In genomic region chr12:122893208-122894151, GRCh38 we compare ENCODE assay signal across 10 cellular contexts. TPM values are rescaled to one million over a fixed set of nuclear protein-coding genes. Genes with fewer than 3 reads are reported as not detected.
A peak's percentile ranks its signal among the peaks of the same experiment; 100 is the strongest.
DNase-seq lines count a peak whose midpoint lies in the region; ATAC-seq and TF ChIP-seq lines count a peak whose summit lies in the region.
"Had no signal": no experiment of that assay in that cellular context is flagged by ENCODE, and none has a peak within 500 bp of the region (broad histone marks: within the 10 kb centered on the region; RNA-seq: fewer than 3 reads in every experiment).

No MANE protein-coding gene starts in this region.

- no peak overlapping the region for H3K27ac ChIP-seq in CD4-positive, alpha-beta memory T cell (ENCODE audit: low read depth, low read length)
- peak overlapping the region in 3 of 4 donors; percentile 37 to 93 (median 92) for H3K27ac ChIP-seq in Peyer's patch
- H3K27ac ChIP-seq in esophagus muscularis mucosa (replicated peaks in 1 of 4), result peak overlapping the region; percentile 85 to 96 (median 93)

- TF ChIP-seq EP300 in esophagus muscularis mucosa (IDR thresholded peaks at IDR 0.05), result no peak

- intact Hi-C loops in CD4-positive, alpha-beta memory T cell (cut with micrococcal nuclease), result loop anchor here (2.0 to 10.0 kb wide), 2 partner anchors 15 to 471 kb away; partner anchors contain the start of gene SBNO1
- intact Hi-C loops in esophagus muscularis mucosa (cut with DNase I), result no loop called here

- peak overlapping the region in 1 of 2 donors; percentile 79 for H3K4me3 ChIP-seq in CD4-positive, alpha-beta memory T cell (ENCODE audit: low read length in 2 of 2)
- H3K4me3 ChIP-seq in Peyer's patch, result peak overlapping the region in 3 of 4 donors; percentile 78 to 89 (median 84)
- H3K4me3 ChIP-seq in esophagus muscularis mucosa, result peak overlapping the region; percentile 76 to 96 (median 91)
- peak overlapping the region; percentile 100 for H3K4me3 ChIP-seq in neuron (ENCODE audit: low read length)

- TF ChIP-seq POLR2A in Peyer's patch (IDR thresholded peaks at IDR 0.05) (no peak), esophagus muscularis mucosa (IDR thresholded peaks at IDR 0.05; ENCODE audit: low read depth) (no peak)

- peaks cover 5 to 19% of the 10 kb centered on the region in 2 donors for H3K36me3 Mint-ChIP-seq in CD4-positive, alpha-beta memory T cell

- H3K27me3 ChIP-seq in CD4-positive, alpha-beta memory T cell (ENCODE audit: insufficient read depth, low read length), result no peaks in the 10 kb centered on the region
- H3K27me3 ChIP-seq in Peyer's patch (no peaks in the 10 kb centered on the region), esophagus muscularis mucosa (peaks cover 0 to 4% (median 0%) of the 10 kb centered on the region in 4 donors), neuron (ENCODE audit: insufficient read depth, low read length) (no peaks in the 10 kb centered on the region)

- TF ChIP-seq CTCF in Peyer's patch (IDR thresholded peaks at IDR 0.05) (no peak), esophagus muscularis mucosa (IDR thresholded peaks at IDR 0.05) (no peak)

- H3K9me3 Mint-ChIP-seq in CD4-positive, alpha-beta memory T cell, result peaks cover 0 to 12% (median 0%) of the 10 kb centered on the region in 8 donors

- H3K4me3 Mint-ChIP-seq in CD4-positive, alpha-beta memory T cell, result peak overlapping the region; percentile 49 to 97 (median 90)

- no peak overlapping the region for H2AFZ ChIP-seq in neuron (ENCODE audit: low read depth, low read length)

- no peak for DNase-seq in CD4-positive, alpha-beta memory T cell
- DNase-seq in Peyer's patch (peak in 1 of 3 donors; percentile 48), esophagus muscularis mucosa (ENCODE audit: extremely low spot score) (no peak), NCI-H526 (lab: John Stamatoyannopoulos, UW) (no peak), activated gamma-delta T cell (lab: John Stamatoyannopoulos, UW) (no peak)
- DNase-seq: H9; stimulated activated CD4-positive, alpha-beta T cell treated with anti-CD3 and anti-CD28 coated beads, Interleukin-15, amount 100 ng/mL, for 24 hours had no signal

- WGBS in esophagus muscularis mucosa, result 79% methylated on average over 7 of the region's 7 CpGs

- no peak for ATAC-seq in GM21526 (IDR thresholded peaks at IDR 0.05; ENCODE audit: low FRiP score, unreplicated experiment)
- ATAC-seq in GM21381 (IDR thresholded peaks at IDR 0.05; ENCODE audit: unreplicated experiment), result no peak

- no peaks in the 10 kb centered on the region for H3K27me3 Mint-ChIP-seq in CD4-positive, alpha-beta memory T cell

- CTCF ChIA-PET in CD4-positive, alpha-beta memory T cell (lab: Charles Lee; ENCODE audit: partially characterized antibody), result interaction anchor here (0.8 to 3.5 kb wide), 6 partner anchors 13 to 58 kb away, joined by 3 to 15 read pairs (median 3); no protein-coding TSS in a partner anchor

- peaks cover 90% of the 10 kb centered on the region for H3K4me1 ChIP-seq in CD4-positive, alpha-beta memory T cell (ENCODE audit: insufficient read depth, low read length)
- H3K4me1 ChIP-seq in Peyer's patch, result peaks cover 0 to 67% (median 18%) of the 10 kb centered on the region in 4 donors
- H3K4me1 ChIP-seq in esophagus muscularis mucosa, result peaks cover 62 to 72% (median 69%) of the 10 kb centered on the region in 4 donors
- H3K4me1 ChIP-seq in neuron (ENCODE audit: insufficient read depth, low read length), result peaks cover 62% of the 10 kb centered on the region

- peaks cover 62 to 95% (median 78%) of the 10 kb centered on the region in 4 donors for H3K4me1 Mint-ChIP-seq in CD4-positive, alpha-beta memory T cell

- no peaks in the 10 kb centered on the region for H3K36me3 ChIP-seq in CD4-positive, alpha-beta memory T cell (ENCODE audit: insufficient read depth, low read length)
- H3K36me3 ChIP-seq in Peyer's patch (no peaks in the 10 kb centered on the region), esophagus muscularis mucosa (no peaks in the 10 kb centered on the region), neuron (ENCODE audit: insufficient read depth, low read length) (no peaks in the 10 kb centered on the region)

- POLR2A ChIA-PET in CD4-positive, alpha-beta memory T cell (lab: Charles Lee; ENCODE audit: partially characterized antibody), result interaction anchor here (0.6 to 9.5 kb wide), 6 partner anchors 6 to 82 kb away, joined by 3 to 104 read pairs (median 41); partner anchors contain the start of gene OGFOD2

- no peaks in the 10 kb centered on the region for H3K9me3 ChIP-seq in CD4-positive, alpha-beta memory T cell (ENCODE audit: control insufficient read depth in 1 of 2, low read length in 2 of 2)
- H3K9me3 ChIP-seq in Peyer's patch, result no peaks in the 10 kb centered on the region
- no peaks in the 10 kb centered on the region for H3K9me3 ChIP-seq in esophagus muscularis mucosa
- H3K9me3 ChIP-seq in neuron (ENCODE audit: low read length), result no peaks in the 10 kb centered on the region

- peak overlapping the region; percentile 29 to 100 (median 93) for H3K27ac Mint-ChIP-seq in CD4-positive, alpha-beta memory T cell

RNA-seq across cellular contexts. Expression of gene VPS37B, which starts 2.4 kb away (rescaled TPM):
- 10 to 100 TPM; 22.8 to 23.7 TPM for total RNA-seq in CD4-positive, alpha-beta memory T cell
- 10 to 100 TPM; 18.8 to 21.6 TPM for polyA plus RNA-seq in CD4-positive, alpha-beta memory T cell
- total RNA-seq in Peyer's patch, result 10 to 100 TPM; 49.5 to 92.8 (median 58.4) TPM
- 10 to 100 TPM; 21.2 to 52.4 (median 38.1) TPM for total RNA-seq in esophagus muscularis mucosa

RNA-seq across cellular contexts. Expression of gene HIP1R, which starts 58.2 kb away (rescaled TPM):
- total RNA-seq in CD4-positive, alpha-beta memory T cell, result 10 to 100 TPM; 87.7 to 88.3 TPM
- 10 to 100 TPM in 1 of 2 donors, 1 to 10 TPM in 1; 4.5 to 11.2 TPM for polyA plus RNA-seq in CD4-positive, alpha-beta memory T cell
- 100 to 1,000 TPM; 208 to 265 (median 238) TPM for total RNA-seq in Peyer's patch
- 10 to 100 TPM; 13.3 to 38.3 (median 23.7) TPM for total RNA-seq in esophagus muscularis mucosa
